In the genomic region with DNA sequence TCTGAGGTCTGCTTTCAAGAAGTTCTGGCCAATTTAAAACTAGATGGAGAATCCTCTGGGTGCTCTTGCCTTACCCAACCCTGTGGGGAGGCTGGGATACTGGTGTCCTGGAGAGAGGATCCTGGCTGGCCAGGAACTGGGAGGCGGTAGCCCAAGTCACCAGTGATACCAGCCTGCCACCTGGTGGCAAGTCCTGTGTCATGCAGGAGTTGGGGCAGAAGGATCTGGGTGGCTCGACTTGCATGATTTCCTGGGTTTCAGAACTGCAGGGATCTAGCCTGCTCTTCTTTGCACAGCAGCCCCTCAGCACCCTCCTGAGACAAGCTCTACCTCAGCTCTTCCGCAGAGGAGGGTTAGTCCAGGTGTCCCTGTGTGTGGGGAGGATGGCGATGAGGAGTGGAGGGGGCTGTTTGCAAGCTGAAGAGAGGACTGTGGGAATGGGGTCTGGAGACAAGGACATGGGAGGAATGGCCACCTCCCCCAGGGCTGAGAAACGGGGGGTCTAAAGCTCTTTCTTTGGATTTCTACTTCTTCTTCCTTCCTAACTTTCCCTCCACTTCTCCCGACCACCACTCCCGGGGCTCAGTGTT, we compare ENCODE assay signal across 8 cellular contexts.
DNase-seq lines count a peak whose midpoint lies in the region; ATAC-seq and TF ChIP-seq lines count a peak whose summit lies in the region.

No MANE protein-coding gene starts in this region.

- CTCF ChIA-PET in AG04449 (lab: Yijun Ruan, JAX): interaction anchor here (0.7 to 2.7 kb wide), 16 partner anchors 7 to 494 kb away, joined by 3 to 25 read pairs (median 4); no protein-coding TSS in a partner anchor

- H3K4me3 ChIP-seq in AG04449 (ENCODE audit: low read depth, low read length): no peak overlapping the region

- TF ChIP-seq CTCF in AG04449 (IDR thresholded peaks at IDR 0.05; ENCODE audit: insufficient read depth, low read length, missing control alignments) (peak; percentile 93), GM12874 (IDR thresholded peaks at IDR 0.05; ENCODE audit: insufficient read depth, low read depth, low read length) (peak; percentile 88)

- DNase-seq in AG04449 (ENCODE audit: low read depth, low spot score): peak; percentile 17
- peak; percentile 42 for DNase-seq in NCI-H187 treated with DMSO at 0.1 percent for 48 hours (lab: John Stamatoyannopoulos, UW)
- peak in 3 of 4 experiments; percentile 16 to 26 (median 23) for DNase-seq in activated CD4-positive, CD25-positive, alpha-beta regulatory T cell (lab: John Stamatoyannopoulos, UW)
- DNase-seq in central memory CD8-positive, alpha-beta T cell (ENCODE audit: low spot score in 2 of 2): peak; percentile 25 to 38
- peak; percentile 69 for DNase-seq in kidney tubule cell (ENCODE audit: low spot score)
- DNase-seq in stimulated activated CD4-positive, alpha-beta T cell treated with anti-CD3 and anti-CD28 coated beads, Interleukin-2, amount 100 ng/mL, for 4 hours (ENCODE audit: low read depth): peak; percentile 30

- no peak overlapping the region for H3K4me3 Mint-ChIP-seq in central memory CD8-positive, alpha-beta T cell

- POLR2A ChIA-PET in AG04449 (lab: Yijun Ruan, JAX): no interaction called here

- H3K27me3 Mint-ChIP-seq in central memory CD8-positive, alpha-beta T cell: peaks cover 35% of the 10 kb centered on the region

- no peaks in the 10 kb centered on the region for H3K4me1 Mint-ChIP-seq in central memory CD8-positive, alpha-beta T cell

- no peaks in the 10 kb centered on the region for H3K36me3 Mint-ChIP-seq in central memory CD8-positive, alpha-beta T cell (ENCODE audit: insufficient read depth)

- peak; percentile 28 for ATAC-seq in central memory CD8-positive, alpha-beta T cell (replicated peaks; ENCODE audit: extremely low read depth, poor library complexity, severe bottlenecking)
- ATAC-seq in HG02588 (IDR thresholded peaks at IDR 0.05; ENCODE audit: unreplicated experiment): no peak

- H3K9me3 Mint-ChIP-seq in central memory CD8-positive, alpha-beta T cell: no peaks in the 10 kb centered on the region

- H3K27ac Mint-ChIP-seq in central memory CD8-positive, alpha-beta T cell (ENCODE audit: low read depth): no peak overlapping the region

Comparison
In these comparisons a context has a peak if more than half of its experiments do, and no peak if none do; other contexts are left out.
1. DNase-seq: peak in every context shown above with its lines; median percentile 69 in kidney tubule cell; 42 in NCI-H187 treated with DMSO at 0.1 percent for 48 hours; 32 in central memory CD8-positive, alpha-beta T cell; 30 in stimulated activated CD4-positive, alpha-beta T cell treated with anti-CD3 and anti-CD28 coated beads, Interleukin-2, amount 100 ng/mL, for 4 hours; 23 in activated CD4-positive, CD25-positive, alpha-beta regulatory T cell; 17 in AG04449.